Comparison of ENCODE assay signal across 31 cellular contexts in the genomic region with DNA sequence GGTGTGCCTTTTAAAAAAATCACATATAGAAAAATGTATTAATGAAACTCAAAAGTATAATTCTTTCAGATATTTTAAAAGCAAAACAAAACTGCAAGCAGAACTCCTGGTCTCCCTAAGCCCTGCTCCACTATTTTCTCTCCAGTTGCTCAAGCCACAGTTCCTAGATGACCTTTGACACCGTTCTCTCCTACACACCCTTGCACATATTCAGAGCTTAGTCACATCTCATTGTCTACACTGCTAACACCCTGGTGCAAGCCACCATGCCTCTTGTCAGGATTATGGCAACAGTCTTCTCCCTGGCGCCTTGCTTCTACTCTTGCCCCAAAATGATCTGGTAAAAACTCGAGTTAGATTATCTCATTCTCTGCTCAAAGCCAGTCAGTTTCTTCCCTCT. TPM values are rescaled to one million over a fixed set of nuclear protein-coding genes. Genes with fewer than 3 reads are reported as not detected.
DNase-seq lines count a peak whose midpoint lies in the region; ATAC-seq and TF ChIP-seq lines count a peak whose summit lies in the region.
"Had no signal": no experiment of that assay in that cellular context is flagged by ENCODE, and none has a peak within 500 bp of the region (broad histone marks: within the 10 kb centered on the region; RNA-seq: fewer than 3 reads in every experiment).

No MANE protein-coding gene starts in this region.

- no peaks in the 10 kb centered on the region for H3K36me3 ChIP-seq in PC-9 (ENCODE audit: low read depth)
- no peaks in the 10 kb centered on the region for H3K36me3 ChIP-seq in mucosa of descending colon (ENCODE audit: low read depth)
- H3K36me3 ChIP-seq: breast epithelium, heart right ventricle, lower lobe of right lung, sigmoid colon, upper lobe of left lung had no signal

- POLR2A ChIA-PET in PC-9 (lab: Charles Lee; ENCODE audit: unreplicated experiment) = no interaction called here

- H3K79me2 ChIP-seq in PC-9 (ENCODE audit: low read depth) = no peaks in the 10 kb centered on the region

- H3K27ac ChIP-seq in PC-9 = no peak overlapping the region
- H3K27ac ChIP-seq: breast epithelium, epithelial cell of prostate, heart right ventricle, lower lobe of right lung, psoas muscle, sigmoid colon, upper lobe of left lung had no signal

- CTCF ChIA-PET in PC-9 (lab: Charles Lee) = no interaction called here

- 0 out of 2 replicates have a peak overlapping the region, but pooled peaks have one; percentile 12 for H3K4me2 ChIP-seq in PC-9

- H3K4me3 ChIP-seq in PC-9 (no peak overlapping the region), fibroblast of mammary gland (ENCODE audit: control insufficient read depth, low read depth, low read length) (no peak overlapping the region), mucosa of descending colon (no peak overlapping the region)
- H3K4me3 ChIP-seq: breast epithelium, heart right ventricle, lower lobe of right lung, psoas muscle, sigmoid colon, upper lobe of left lung had no signal

- BruUV-seq in PC-9 (replicated peaks; lab: Mats Ljungman, UMichigan) = no TSS peak

- H3K4me1 ChIP-seq in PC-9 (replicated peaks; ENCODE audit: insufficient read depth) (peaks cover 22% of the 10 kb centered on the region), mucosa of descending colon (ENCODE audit: low read depth) (peaks cover 3% of the 10 kb centered on the region)
- H3K4me1 ChIP-seq: breast epithelium, lower lobe of right lung, psoas muscle, sigmoid colon, upper lobe of left lung had no signal

- intact Hi-C loops in PC-9 (cut with micrococcal nuclease; ENCODE audit: unreplicated experiment) = no loop called here
- intact Hi-C loops in mucosa of descending colon (cut with DNase I, micrococcal nuclease) = no loop called here

- H3F3A ChIP-seq in PC-9 (ENCODE audit: insufficient read depth, low read depth) = 0 out of 2 replicates have a peak, but pooled peaks cover 9% of the 10 kb centered on the region

- ATAC-seq in mucosa of descending colon = peak; percentile 81
- ATAC-seq: activated CD8-positive, alpha-beta T cell treated with anti-CD3 and anti-CD28 coated beads, Interleukin-2, amount 10 ng/mL, durations not matched to agents 7 days and 5 days; activated T-helper 17 cell treated with anti-CD3 and anti-CD28 coated beads, Interleukin-2, amount 50 U/mL, for 72 hours; lower lobe of right lung; natural killer cell; psoas muscle; stimulated activated effector memory CD8-positive, alpha-beta T cell treated with anti-CD3 and anti-CD28 coated beads, Interleukin-12 subunit alpha, Interleukin-12 subunit beta, amount 100 ng/mL, for 72 hours had no signal

- H3K9me3 ChIP-seq in PC-9 (ENCODE audit: insufficient read depth, low read depth) = no peaks in the 10 kb centered on the region
- H3K9me3 ChIP-seq in mucosa of descending colon = no peaks in the 10 kb centered on the region
- H3K9me3 ChIP-seq: breast epithelium, heart right ventricle, lower lobe of right lung, psoas muscle, sigmoid colon, upper lobe of left lung had no signal

- H2AFZ ChIP-seq in PC-9 = no peak overlapping the region

- no peaks in the 10 kb centered on the region for H3K9me2 ChIP-seq in PC-9 (ENCODE audit: insufficient read depth)

- no peaks in the 10 kb centered on the region for H4K20me1 ChIP-seq in PC-9 (ENCODE audit: insufficient read depth)

- no peaks in the 10 kb centered on the region for H3K27me3 ChIP-seq in PC-9 (ENCODE audit: insufficient read depth, low read depth)
- H3K27me3 ChIP-seq: breast epithelium, heart right ventricle, sigmoid colon, upper lobe of left lung had no signal

- peak; percentile 15 for DNase-seq in EL
- DNase-seq in PC-9 = peak in 1 of 2 experiments; percentile 37
- peak; percentile 68 for DNase-seq in fibroblast of mammary gland (ENCODE audit: low read depth)
- no peak for DNase-seq in mucosa of descending colon
- DNase-seq in amniotic stem cell (lab: John Stamatoyannopoulos, UW) = no peak
- no peak for DNase-seq in foreskin melanocyte
- DNase-seq in NCI-H1105 (lab: John Stamatoyannopoulos, UW) = no peak
- DNase-seq in stimulated activated CD4-positive, alpha-beta T cell treated with anti-CD3 and anti-CD28 coated beads, Interleukin-2, amount 100 ng/mL, for 24 hours = no peak
- DNase-seq: activated CD8-positive, alpha-beta T cell treated with anti-CD3 and anti-CD28 coated beads, Interleukin-2, amount 10 ng/mL, durations not matched to agents 7 days and 5 days; anterior cingulate cortex; CD4-positive, CD25-positive, alpha-beta regulatory T cell; DMS79 treated with DMSO at 0.1 percent for 48 hours; effector CD8-positive, alpha-beta T cell; GF-D8; H7; heart right ventricle; lower lobe of right lung; natural killer cell; NCI-H1436 treated with DMSO at 0.1 percent for 48 hours; NCI-H345; occipital lobe; psoas muscle; SIG-M5; sigmoid colon; substantia nigra; T-helper 9 cell; upper lobe of left lung had no signal

- TF ChIP-seq CTCF in PC-9 (conservative IDR thresholded peaks at IDR 0.05) (no peak), fibroblast of mammary gland (conservative IDR thresholded peaks at IDR 0.05; ENCODE audit: control insufficient read depth, insufficient read depth, low read depth, low read length) (no peak), mucosa of descending colon (IDR thresholded peaks at IDR 0.05) (no peak)

RNA-seq across cellular contexts. Expression of gene ROR1, which starts 50.2 kb away (rescaled TPM):
- total RNA-seq in PC-9 (2021) (16.0 and 19.0 TPM in 2 replicates), mucosa of descending colon (10 to 100 TPM in 1 of 3 donors, 1 to 10 TPM in 2; 3.1 to 19.8 (median 3.4) TPM)
- total RNA-seq: activated CD8-positive, alpha-beta T cell treated with anti-CD3 and anti-CD28 coated beads, Interleukin-2, amount 10 ng/mL, durations not matched to agents 7 days and 5 days; CD4-positive, CD25-positive, alpha-beta regulatory T cell had no signal

Comparison
In these comparisons a context has a peak if more than half of its experiments do, and no peak if none do; other contexts are left out.
1. DNase-seq: peak in EL (single experiment) and fibroblast of mammary gland (single experiment); none in mucosa of descending colon (0 of 3), amniotic stem cell (single experiment), foreskin melanocyte (single experiment), NCI-H1105 (single experiment) and stimulated activated CD4-positive, alpha-beta T cell treated with anti-CD3 and anti-CD28 coated beads, Interleukin-2, amount 100 ng/mL, for 24 hours (0 of 2).